ENCODE assay signal across 22 cellular contexts in genomic region chr6:141415896-141416295, GRCh38.
DNase-seq lines count a peak whose midpoint lies in the region; ATAC-seq and TF ChIP-seq lines count a peak whose summit lies in the region.
"Had no signal": no experiment of that assay in that cellular context is flagged by ENCODE, and none has a peak within 500 bp of the region (broad histone marks: within the 10 kb centered on the region; RNA-seq: fewer than 3 reads in every experiment).

No MANE protein-coding gene starts in this region.

- DNase-seq in LHCN-M2 (ENCODE audit: low read depth) (peak; percentile 52), brain microvascular endothelial cell (peak; percentile 21), foreskin fibroblast (peak; percentile 41 to 77), DMS79 treated with DMSO at 0.1 percent for 48 hours (lab: John Stamatoyannopoulos, UW) (no peak), hippocampal formation (lab: John Stamatoyannopoulos, UW) (no peak)
- DNase-seq in stimulated activated CD4-positive, alpha-beta T cell treated with anti-CD3 and anti-CD28 coated beads, Interleukin-4, amount 100 ng/mL, for 24 hours: no peak
- DNase-seq: Caco-2; CD4-positive, alpha-beta T cell; DMS 273 treated with DMSO at 0.1 percent for 48 hours; DND-41; MV-4-11; NCI-H1694; NCI-H2081; NCI-H446; NCI-H526; OCI-M1 had no signal

- H3K36me3 ChIP-seq in brain microvascular endothelial cell (replicated peaks): no peaks in the 10 kb centered on the region
- H3K36me3 ChIP-seq: BLaER1, SJSA1 had no signal

- H3K27me3 ChIP-seq in brain microvascular endothelial cell (replicated peaks): no peaks in the 10 kb centered on the region
- H3K27me3 ChIP-seq: BLaER1, SJSA1 had no signal

- ATAC-seq in GM21528 (IDR thresholded peaks at IDR 0.05; ENCODE audit: low FRiP score, unreplicated experiment): no peak
- ATAC-seq: HCT116, Right ventricle myocardium inferior had no signal

- TF ChIP-seq CTCF in brain microvascular endothelial cell (IDR thresholded peaks at IDR 0.05; ENCODE audit: low read depth, low read length, missing control alignments) (no peak), foreskin fibroblast (IDR thresholded peaks at IDR 0.05; ENCODE audit: low read depth, low read length) (no peak)

- no peak overlapping the region for H3K4me3 ChIP-seq in brain microvascular endothelial cell (ENCODE audit: low read depth, low read length)
- H3K4me3 ChIP-seq in foreskin fibroblast (ENCODE audit: low read depth in 1 of 2, low read length in 2 of 2): no peak overlapping the region
- H3K4me3 ChIP-seq: BLaER1, SJSA1 had no signal

- no peak overlapping the region for H3K27ac ChIP-seq in brain microvascular endothelial cell
- H3K27ac ChIP-seq: BLaER1, KMS-11, SJSA1 had no signal

- in situ Hi-C loops in brain microvascular endothelial cell (cut with HindIII; ENCODE audit: low pct_ligation_motif_present, low sequenced_read_pairs): no loop called here

Comparison
In these comparisons a context has a peak if more than half of its experiments do, and no peak if none do; other contexts are left out.
1. DNase-seq: peak in LHCN-M2 (single experiment), brain microvascular endothelial cell (single experiment) and foreskin fibroblast (2 of 2); none in DMS79 treated with DMSO at 0.1 percent for 48 hours (single experiment), hippocampal formation (0 of 2) and stimulated activated CD4-positive, alpha-beta T cell treated with anti-CD3 and anti-CD28 coated beads, Interleukin-4, amount 100 ng/mL, for 24 hours (single experiment).